Comparison of ENCODE assay signal across 1 cellular context in genomic region chr2:120754067-120754960, GRCh38.
TF ChIP-seq lines count a peak whose summit lies in the region.

No MANE protein-coding gene starts in this region.

TF ChIP-seq in SK-N-SH, 30 proteins besides CTCF, POLR2A, EP300 and RAD21 (continued from another document):
- TF ChIP-seq, protein P1, sequence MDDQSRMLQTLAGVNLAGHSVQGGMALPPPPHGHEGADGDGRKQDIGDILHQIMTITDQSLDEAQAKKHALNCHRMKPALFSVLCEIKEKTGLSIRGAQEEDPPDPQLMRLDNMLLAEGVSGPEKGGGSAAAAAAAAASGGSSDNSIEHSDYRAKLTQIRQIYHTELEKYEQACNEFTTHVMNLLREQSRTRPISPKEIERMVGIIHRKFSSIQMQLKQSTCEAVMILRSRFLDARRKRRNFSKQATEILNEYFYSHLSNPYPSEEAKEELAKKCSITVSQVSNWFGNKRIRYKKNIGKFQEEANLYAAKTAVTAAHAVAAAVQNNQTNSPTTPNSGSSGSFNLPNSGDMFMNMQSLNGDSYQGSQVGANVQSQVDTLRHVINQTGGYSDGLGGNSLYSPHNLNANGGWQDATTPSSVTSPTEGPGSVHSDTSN (IDR thresholded peaks at IDR 0.05), result peak; percentile 59
- TF ChIP-seq GATA2 (CRISPR knock-in tag; IDR thresholded peaks at IDR 0.05) (peak; percentile 56), MXI1 (IDR thresholded peaks at IDR 0.05; ENCODE audit: low read depth, low read length) (no peak)
